Comparison of ENCODE assay signal across 8 cellular contexts in genomic region chr7:129949292-129950133, GRCh38. TPM values are rescaled to one million over a fixed set of nuclear protein-coding genes. Genes with fewer than 3 reads are reported as not detected.
DNase-seq lines count a peak whose midpoint lies in the region; ATAC-seq and TF ChIP-seq lines count a peak whose summit lies in the region.

No MANE protein-coding gene starts in this region.

- H3K4me3 ChIP-seq in SU-DHL-6 (ENCODE audit: insufficient read depth, low read length, poor library complexity, severe bottlenecking) (peak overlapping the region; percentile 78), esophagus (ENCODE audit: low read depth in 1 of 2, low read length in 2 of 2) (peak overlapping the region; percentile 38 to 85), mucosa of stomach (ENCODE audit: low read length) (peak overlapping the region; percentile 7)

- peak in 10 of 14 donors; percentile 23 to 57 (median 37) for DNase-seq in C1 segment of cervical spinal cord (lab: John Stamatoyannopoulos, UW)
- no peak for DNase-seq in central memory CD4-positive, alpha-beta T cell

- H3K4me1 ChIP-seq in esophagus (ENCODE audit: control insufficient read depth in 2 of 2, insufficient read depth in 2 of 2, low read length in 1 of 2) (peaks cover 0 to 2% of the 10 kb centered on the region in 2 donors), mucosa of stomach (ENCODE audit: control insufficient read depth, insufficient read depth, low read length) (peaks cover 29% of the 10 kb centered on the region)

- H3K9me3 ChIP-seq in SU-DHL-6 (ENCODE audit: insufficient read depth, low read length) (no peaks in the 10 kb centered on the region), esophagus (ENCODE audit: control insufficient read depth in 2 of 2, insufficient read depth in 1 of 2, low read depth in 1 of 2, low read length in 1 of 2) (no peaks in the 10 kb centered on the region), mucosa of stomach (ENCODE audit: control insufficient read depth, low read length) (no peaks in the 10 kb centered on the region)

- H3K4me2 ChIP-seq in SU-DHL-6 (ENCODE audit: low read depth, low read length, poor library complexity, severe bottlenecking) = peak overlapping the region; percentile 98

- no peak overlapping the region for H2AFZ ChIP-seq in SU-DHL-6 (ENCODE audit: low read depth, low read length, severe bottlenecking)

- no peaks in the 10 kb centered on the region; the same call in 1 of the 2 replicates for H4K20me1 ChIP-seq in SU-DHL-6 (ENCODE audit: low read depth, low read length)

- no peaks in the 10 kb centered on the region for H3K36me3 ChIP-seq in SU-DHL-6 (ENCODE audit: low read length)
- peaks cover 0 to 1% of the 10 kb centered on the region in 2 donors for H3K36me3 ChIP-seq in esophagus (ENCODE audit: control insufficient read depth in 2 of 2, insufficient read depth in 2 of 2, low read length in 1 of 2)
- H3K36me3 ChIP-seq in mucosa of stomach (ENCODE audit: control insufficient read depth, insufficient read depth, low read length) = no peaks in the 10 kb centered on the region

- H3K27ac ChIP-seq in SU-DHL-6 (ENCODE audit: low read depth, low read length) (peak overlapping the region; percentile 83), esophagus (ENCODE audit: low read depth in 2 of 2, low read length in 1 of 2) (peak overlapping the region; percentile 97 to 99)

- H3F3A ChIP-seq in SU-DHL-6 (ENCODE audit: insufficient read depth) = peaks cover 24% of the 10 kb centered on the region

- H3K9ac ChIP-seq in SU-DHL-6 (ENCODE audit: low read length) (peak overlapping the region; percentile 77), mucosa of stomach (ENCODE audit: low read length) (peak overlapping the region; percentile 98)

- no peaks in the 10 kb centered on the region for H3K27me3 ChIP-seq in SU-DHL-6 (ENCODE audit: low read length)
- H3K27me3 ChIP-seq in esophagus (ENCODE audit: control insufficient read depth in 1 of 2, insufficient read depth in 2 of 2, low read length in 2 of 2) = no peaks in the 10 kb centered on the region
- no peaks in the 10 kb centered on the region for H3K27me3 ChIP-seq in mucosa of stomach (ENCODE audit: control insufficient read depth, insufficient read depth, low read length)

- peak; percentile 18 for ATAC-seq in GM18873 (IDR thresholded peaks at IDR 0.05; ENCODE audit: low FRiP score, unreplicated experiment)
- ATAC-seq in HG03571 (IDR thresholded peaks at IDR 0.05; ENCODE audit: unreplicated experiment) = peak; percentile 8
- ATAC-seq in HG03520 (IDR thresholded peaks at IDR 0.05; ENCODE audit: unreplicated experiment) = no peak

- H3K79me2 ChIP-seq in SU-DHL-6 (ENCODE audit: insufficient read depth, low read length) = peaks cover 67% of the 10 kb centered on the region

- no peaks in the 10 kb centered on the region for H3K9me2 ChIP-seq in SU-DHL-6 (replicated peaks; ENCODE audit: insufficient read depth, low read length)

- 6 to 7% methylated on average over 10 of the region's 10 CpGs for WGBS in esophagus, 2 donors

- TF ChIP-seq CTCF in SU-DHL-6 (IDR thresholded peaks at IDR 0.05; ENCODE audit: insufficient read depth, low read length, poor library complexity, severe bottlenecking) = no peak

RNA-seq across cellular contexts. Expression of gene UBE2H, which starts 3.2 kb away (rescaled TPM):
- polyA plus RNA-seq in esophagus = 10 to 100 TPM; 31.1 to 51.1 TPM

Comparison
In these comparisons a context has a peak if more than half of its experiments do, and no peak if none do; other contexts are left out.
1. H3K4me3 ChIP-seq: peak in every context shown above with its lines; median percentile 78 in SU-DHL-6; 62 in esophagus; 7 in mucosa of stomach.